34 cellular contexts compared by ENCODE assay signal in genomic region chr12:2514038-2514340, GRCh38.
"Had no signal": no experiment of that assay in that cellular context is flagged by ENCODE, and none has a peak within 500 bp of the region (broad histone marks: within the 10 kb centered on the region; RNA-seq: fewer than 3 reads in every experiment).

No MANE protein-coding gene starts in this region.

- H3K27me3 ChIP-seq: adrenal gland, body of pancreas, brain microvascular endothelial cell, breast epithelium had no signal

- H3K4me3 Mint-ChIP-seq: activated CD4-positive, alpha-beta memory T cell treated with anti-CD3 and anti-CD28 coated beads for 36 hours; activated CD4-positive, alpha-beta T cell treated with anti-CD3 and anti-CD28 coated beads for 36 hours; activated CD4-positive, alpha-beta T cell treated with anti-CD3 and anti-CD28 coated beads, Interleukin-2, amount 10 ng/mL, durations not matched to agents 24 days and 14 days; activated CD8-positive, alpha-beta T cell treated with anti-CD3 and anti-CD28 coated beads for 36 hours; activated naive CD4-positive, alpha-beta T cell treated with anti-CD3 and anti-CD28 coated beads for 36 hours; activated naive CD8-positive, alpha-beta T cell treated with anti-CD3 and anti-CD28 coated beads for 36 hours; activated T-cell treated with anti-CD3 and anti-CD28 coated beads, Interleukin-2, amount 50 U/mL, for 4 hours; T-helper 1 cell treated with Interleukin-12 subunit alpha and Interleukin-12 subunit beta and Interleukin-4 antibody, amounts not matched to agents 30 μg/mL and 1 μg/mL, for 36 hours; T-helper 2 cell treated with Interferon-gamma antibody and Interleukin-4, amounts not matched to agents 5 μg/mL and 100 μg/mL, for 36 hours had no signal

- H3K4me1 Mint-ChIP-seq: activated naive CD8-positive, alpha-beta T cell treated with anti-CD3 and anti-CD28 coated beads for 36 hours had no signal

- DNase-seq: activated CD4-positive, alpha-beta memory T cell treated with anti-CD3 and anti-CD28 coated beads for 36 hours; activated CD4-positive, alpha-beta T cell treated with anti-CD3 and anti-CD28 coated beads for 1 hour; activated CD4-positive, alpha-beta T cell treated with anti-CD3 and anti-CD28 coated beads for 36 hours; activated CD4-positive, alpha-beta T cell treated with anti-CD3 and anti-CD28 coated beads, Interleukin-2, amount 10 ng/mL, durations not matched to agents 24 days and 14 days; activated CD4-positive, alpha-beta T cell treated with anti-CD3 and anti-CD28 coated beads, Interleukin-2, amount 50 U/mL, for 1 hour; activated CD4-positive, alpha-beta T cell treated with anti-CD3 and anti-CD28 coated beads, Interleukin-2, amount 50 U/mL, for 4 hours; activated CD4-positive, CD25-positive, alpha-beta regulatory T cell; activated CD8-positive, alpha-beta memory T cell treated with anti-CD3 and anti-CD28 coated beads, Interleukin-2, amount 50 U/mL, for 4 hours; activated CD8-positive, alpha-beta T cell treated with anti-CD3 and anti-CD28 coated beads for 36 hours; activated effector memory CD4-positive, alpha-beta T cell treated with anti-CD3 and anti-CD28 coated beads, Interleukin-2, amount 50 U/mL, for 16 hours; activated gamma-delta T cell treated with Interleukin-2 at 50 U/mL for 16 hours; activated naive CD4-positive, alpha-beta T cell; activated naive CD4-positive, alpha-beta T cell treated with anti-CD3 and anti-CD28 coated beads for 36 hours; activated naive CD4-positive, alpha-beta T cell treated with anti-CD3 and anti-CD28 coated beads, Interleukin-2, amount 50 U/mL, for 16 hours; activated naive CD8-positive, alpha-beta T cell treated with anti-CD3 and anti-CD28 coated beads for 36 hours; activated T-cell treated with anti-CD3 and anti-CD28 coated beads for 4 hours; activated T-cell treated with anti-CD3 and anti-CD28 coated beads, Interleukin-2, amount 50 U/mL, for 1 hour; activated T-cell treated with anti-CD3 and anti-CD28 coated beads, Interleukin-2, amount 50 U/mL, for 4 hours; activated T-cell treated with anti-CD3 and anti-CD28 coated beads, Interleukin-2, amount 50 U/mL, for 72 hours; adrenal gland; amniotic stem cell; aorta; body of pancreas; brain microvascular endothelial cell; central memory CD4-positive, alpha-beta T cell; T-helper 1 cell; T-helper 2 cell; T-helper 9 cell had no signal

- ATAC-seq: activated CD4-positive, CD25-positive, alpha-beta regulatory T cell treated with anti-CD3 and anti-CD28 coated beads, Interleukin-2, amount 50 U/mL, for 24 hours; activated CD8-positive, alpha-beta T cell treated with anti-CD3 and anti-CD28 coated beads for 36 hours; activated T-cell treated with anti-CD3 and anti-CD28 coated beads, Interleukin-2, amount 50 U/mL, for 4 hours; body of pancreas had no signal

- H3K27ac ChIP-seq: adrenal gland, body of pancreas, brain microvascular endothelial cell, breast epithelium, VCaP had no signal

- H3K36me3 ChIP-seq: adrenal gland, brain microvascular endothelial cell, breast epithelium had no signal

- H3K27ac Mint-ChIP-seq: activated CD4-positive, alpha-beta memory T cell treated with anti-CD3 and anti-CD28 coated beads for 36 hours; activated CD4-positive, alpha-beta T cell treated with anti-CD3 and anti-CD28 coated beads for 36 hours; activated CD4-positive, alpha-beta T cell treated with anti-CD3 and anti-CD28 coated beads, Interleukin-2, amount 10 ng/mL, durations not matched to agents 24 days and 14 days; activated CD8-positive, alpha-beta T cell treated with anti-CD3 and anti-CD28 coated beads for 36 hours; activated naive CD4-positive, alpha-beta T cell treated with anti-CD3 and anti-CD28 coated beads for 36 hours; activated naive CD4-positive, alpha-beta T cell treated with anti-CD3 and anti-CD28 coated beads, Interleukin-2, amount 50 U/mL, for 72 hours; activated naive CD8-positive, alpha-beta T cell treated with anti-CD3 and anti-CD28 coated beads for 36 hours; activated T-cell treated with anti-CD3 and anti-CD28 coated beads, Interleukin-2, amount 50 U/mL, for 72 hours; T-helper 1 cell treated with Interleukin-12 subunit alpha and Interleukin-12 subunit beta and Interleukin-4 antibody, amounts not matched to agents 30 μg/mL and 1 μg/mL, for 36 hours; T-helper 2 cell treated with Interferon-gamma antibody and Interleukin-4, amounts not matched to agents 5 μg/mL and 100 μg/mL, for 36 hours had no signal

- H3K9me3 ChIP-seq: adrenal gland, body of pancreas, breast epithelium had no signal

- H3K27me3 Mint-ChIP-seq: activated CD4-positive, alpha-beta memory T cell treated with anti-CD3 and anti-CD28 coated beads for 36 hours; activated CD4-positive, alpha-beta T cell treated with anti-CD3 and anti-CD28 coated beads, Interleukin-2, amount 10 ng/mL, durations not matched to agents 24 days and 14 days; activated CD8-positive, alpha-beta T cell treated with anti-CD3 and anti-CD28 coated beads for 36 hours; activated naive CD8-positive, alpha-beta T cell treated with anti-CD3 and anti-CD28 coated beads for 36 hours had no signal

- H3K36me3 Mint-ChIP-seq: activated CD4-positive, alpha-beta memory T cell treated with anti-CD3 and anti-CD28 coated beads for 36 hours; activated naive CD4-positive, alpha-beta T cell treated with anti-CD3 and anti-CD28 coated beads, Interleukin-2, amount 50 U/mL, for 72 hours; activated naive CD8-positive, alpha-beta T cell treated with anti-CD3 and anti-CD28 coated beads for 36 hours had no signal

- H3K9me3 Mint-ChIP-seq: activated CD4-positive, alpha-beta memory T cell treated with anti-CD3 and anti-CD28 coated beads for 36 hours; activated CD4-positive, alpha-beta T cell treated with anti-CD3 and anti-CD28 coated beads, Interleukin-2, amount 10 ng/mL, durations not matched to agents 24 days and 14 days; activated CD8-positive, alpha-beta T cell treated with anti-CD3 and anti-CD28 coated beads for 36 hours; activated naive CD4-positive, alpha-beta T cell treated with anti-CD3 and anti-CD28 coated beads for 36 hours; activated naive CD4-positive, alpha-beta T cell treated with anti-CD3 and anti-CD28 coated beads, Interleukin-2, amount 50 U/mL, for 72 hours; activated naive CD8-positive, alpha-beta T cell treated with anti-CD3 and anti-CD28 coated beads for 36 hours; activated T-cell treated with anti-CD3 and anti-CD28 coated beads, Interleukin-2, amount 50 U/mL, for 4 hours; activated T-cell treated with anti-CD3 and anti-CD28 coated beads, Interleukin-2, amount 50 U/mL, for 72 hours; T-helper 1 cell treated with Interleukin-12 subunit alpha and Interleukin-12 subunit beta and Interleukin-4 antibody, amounts not matched to agents 30 μg/mL and 1 μg/mL, for 36 hours; T-helper 2 cell treated with Interferon-gamma antibody and Interleukin-4, amounts not matched to agents 5 μg/mL and 100 μg/mL, for 36 hours had no signal

- H3K4me1 ChIP-seq: adrenal gland, body of pancreas, breast epithelium had no signal

- H3K4me3 ChIP-seq: adrenal gland, body of pancreas, breast epithelium had no signal
